21 cellular contexts compared by ENCODE assay signal in the genomic region with DNA sequence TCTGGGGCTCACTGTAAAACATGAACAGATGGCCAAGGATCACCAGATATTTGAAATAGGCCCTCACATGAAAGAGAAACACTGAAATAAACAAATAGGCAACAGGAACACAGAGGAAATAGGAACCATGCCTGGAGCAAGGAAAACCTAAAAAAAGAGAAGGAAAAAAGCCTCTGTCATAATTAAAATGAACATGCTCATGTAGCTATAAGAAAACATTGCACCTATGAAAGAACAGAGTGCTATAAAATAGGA.
A peak's percentile ranks its signal among the peaks of the same experiment; 100 is the strongest.
DNase-seq lines count a peak whose midpoint lies in the region; ATAC-seq and TF ChIP-seq lines count a peak whose summit lies in the region.
"Had no signal": no experiment of that assay in that cellular context is flagged by ENCODE, and none has a peak within 500 bp of the region (broad histone marks: within the 10 kb centered on the region; RNA-seq: fewer than 3 reads in every experiment).

No MANE protein-coding gene starts in this region.

- H3K36me3 Mint-ChIP-seq in activated naive CD4-positive, alpha-beta T cell treated with anti-CD3 and anti-CD28 coated beads, Interleukin-2, amount 10 ng/mL, durations not matched to agents 7 days and 5 days: no peaks in the 10 kb centered on the region
- H3K36me3 Mint-ChIP-seq in activated naive CD4-positive, alpha-beta T cell treated with anti-CD3 and anti-CD28 coated beads for 36 hours (ENCODE audit: low read depth): no peaks in the 10 kb centered on the region
- H3K36me3 Mint-ChIP-seq in stimulated activated naive B cell treated with anti-CD40 and anti-IgM and Interleukin-4, amounts not matched to agents 10 μg/mL and 1 μg/mL and 100 μg/mL, for 72 hours: peaks cover 0 to 3% of the 10 kb centered on the region in 2 donors
- H3K36me3 Mint-ChIP-seq: CD4-positive, CD25-positive, alpha-beta regulatory T cell had no signal

- H3K27ac Mint-ChIP-seq in activated naive CD4-positive, alpha-beta T cell treated with anti-CD3 and anti-CD28 coated beads, Interleukin-2, amount 10 ng/mL, durations not matched to agents 7 days and 5 days: peak overlapping the region; percentile 52
- no peak overlapping the region for H3K27ac Mint-ChIP-seq in activated naive CD4-positive, alpha-beta T cell treated with anti-CD3 and anti-CD28 coated beads for 36 hours
- no peak overlapping the region for H3K27ac Mint-ChIP-seq in stimulated activated naive B cell treated with anti-CD40 and anti-IgM and Interleukin-4, amounts not matched to agents 10 μg/mL and 1 μg/mL and 100 μg/mL, for 72 hours
- H3K27ac Mint-ChIP-seq: CD4-positive, CD25-positive, alpha-beta regulatory T cell had no signal

- in situ Hi-C loops in G401 (cut with HindIII; ENCODE audit: low sequenced_read_pairs): no loop called here

- TF ChIP-seq POLR2A in esophagus squamous epithelium (IDR thresholded peaks at IDR 0.05): no peak

- H3K4me1 Mint-ChIP-seq in activated naive CD4-positive, alpha-beta T cell treated with anti-CD3 and anti-CD28 coated beads, Interleukin-2, amount 10 ng/mL, durations not matched to agents 7 days and 5 days: no peaks in the 10 kb centered on the region
- H3K4me1 Mint-ChIP-seq in activated naive CD4-positive, alpha-beta T cell treated with anti-CD3 and anti-CD28 coated beads for 36 hours (ENCODE audit: low read depth): no peaks in the 10 kb centered on the region
- no peaks in the 10 kb centered on the region for H3K4me1 Mint-ChIP-seq in stimulated activated naive B cell treated with anti-CD40 and anti-IgM and Interleukin-4, amounts not matched to agents 10 μg/mL and 1 μg/mL and 100 μg/mL, for 72 hours

- peaks cover 64% of the 10 kb centered on the region for H3K27me3 Mint-ChIP-seq in activated naive CD4-positive, alpha-beta T cell treated with anti-CD3 and anti-CD28 coated beads, Interleukin-2, amount 10 ng/mL, durations not matched to agents 7 days and 5 days
- H3K27me3 Mint-ChIP-seq in activated naive CD4-positive, alpha-beta T cell treated with anti-CD3 and anti-CD28 coated beads for 36 hours (ENCODE audit: low read depth): peaks cover 12% of the 10 kb centered on the region
- H3K27me3 Mint-ChIP-seq in stimulated activated naive B cell treated with anti-CD40 and anti-IgM and Interleukin-4, amounts not matched to agents 10 μg/mL and 1 μg/mL and 100 μg/mL, for 72 hours: peaks cover 27 to 34% of the 10 kb centered on the region in 2 donors

- H3K36me3 ChIP-seq in WERI-Rb-1: no peaks in the 10 kb centered on the region
- no peaks in the 10 kb centered on the region for H3K36me3 ChIP-seq in esophagus squamous epithelium
- H3K36me3 ChIP-seq: Peyer's patch had no signal

- intact Hi-C loops in activated naive CD4-positive, alpha-beta T cell treated with anti-CD3 and anti-CD28 coated beads for 36 hours (cut with micrococcal nuclease): no loop called here
- intact Hi-C loops in esophagus squamous epithelium (cut with DNase I): no loop called here

- no peak overlapping the region for H3K4me3 ChIP-seq in WERI-Rb-1 (ENCODE audit: low read depth, low read length)
- H3K4me3 ChIP-seq in esophagus squamous epithelium: no peak overlapping the region
- H3K4me3 ChIP-seq: Peyer's patch, SK-N-MC had no signal

- TF ChIP-seq CTCF in WERI-Rb-1 (IDR thresholded peaks at IDR 0.05; ENCODE audit: low read depth, low read length) (no peak), esophagus squamous epithelium (IDR thresholded peaks at IDR 0.05) (no peak)

- CTCF ChIA-PET in activated naive CD4-positive, alpha-beta T cell treated with anti-CD3 and anti-CD28 coated beads, Interleukin-2, amount 10 ng/mL, durations not matched to agents 7 days and 5 days (lab: Charles Lee): no interaction called here
- CTCF ChIA-PET in activated naive CD4-positive, alpha-beta T cell treated with anti-CD3 and anti-CD28 coated beads for 36 hours (lab: Charles Lee): no interaction called here

- no peak for ATAC-seq in stimulated activated naive B cell treated with anti-CD40 and anti-IgM and Interleukin-4, amounts not matched to agents 10 μg/mL and 1 μg/mL and 100 μg/mL, for 72 hours (replicated peaks)

- H3K27me3 ChIP-seq in WERI-Rb-1 (ENCODE audit: insufficient read depth, low read depth, severe bottlenecking) (no peaks in the 10 kb centered on the region), esophagus squamous epithelium (peaks cover 0 to 83% (median 0%) of the 10 kb centered on the region in 4 donors)
- H3K27me3 ChIP-seq: Peyer's patch had no signal

- H3K27ac ChIP-seq in WERI-Rb-1 (peak overlapping the region; percentile 75), esophagus squamous epithelium (no peak overlapping the region)
- H3K27ac ChIP-seq: Peyer's patch, SK-N-MC had no signal

- H3K4me3 Mint-ChIP-seq in activated naive CD4-positive, alpha-beta T cell treated with anti-CD3 and anti-CD28 coated beads, Interleukin-2, amount 10 ng/mL, durations not matched to agents 7 days and 5 days: no peak overlapping the region
- H3K4me3 Mint-ChIP-seq in activated naive CD4-positive, alpha-beta T cell treated with anti-CD3 and anti-CD28 coated beads for 36 hours: no peak overlapping the region
- no peak overlapping the region for H3K4me3 Mint-ChIP-seq in stimulated activated naive B cell treated with anti-CD40 and anti-IgM and Interleukin-4, amounts not matched to agents 10 μg/mL and 1 μg/mL and 100 μg/mL, for 72 hours
- H3K4me3 Mint-ChIP-seq: CD4-positive, CD25-positive, alpha-beta regulatory T cell had no signal

- peaks cover 5% of the 10 kb centered on the region for H3K9me3 ChIP-seq in WERI-Rb-1 (ENCODE audit: severe bottlenecking)
- H3K9me3 ChIP-seq in esophagus squamous epithelium: no peaks in the 10 kb centered on the region
- H3K9me3 ChIP-seq: Peyer's patch had no signal

- H3K4me1 ChIP-seq in esophagus squamous epithelium: no peaks in the 10 kb centered on the region
- H3K4me1 ChIP-seq: Peyer's patch had no signal

- H3K9me3 Mint-ChIP-seq in activated naive CD4-positive, alpha-beta T cell treated with anti-CD3 and anti-CD28 coated beads, Interleukin-2, amount 10 ng/mL, durations not matched to agents 7 days and 5 days: no peaks in the 10 kb centered on the region
- H3K9me3 Mint-ChIP-seq in activated naive CD4-positive, alpha-beta T cell treated with anti-CD3 and anti-CD28 coated beads for 36 hours: no peaks in the 10 kb centered on the region
- no peaks in the 10 kb centered on the region for H3K9me3 Mint-ChIP-seq in stimulated activated naive B cell treated with anti-CD40 and anti-IgM and Interleukin-4, amounts not matched to agents 10 μg/mL and 1 μg/mL and 100 μg/mL, for 72 hours

- no peak for DNase-seq in activated naive CD4-positive, alpha-beta T cell treated with anti-CD3 and anti-CD28 coated beads, Interleukin-2, amount 10 ng/mL, durations not matched to agents 7 days and 5 days
- DNase-seq in activated naive CD4-positive, alpha-beta T cell treated with anti-CD3 and anti-CD28 coated beads for 36 hours: no peak
- DNase-seq in G401 (ENCODE audit: low spot score): peak; percentile 73
- no peak for DNase-seq in WERI-Rb-1
- no peak for DNase-seq in C1 segment of cervical spinal cord (lab: John Stamatoyannopoulos, UW)
- DNase-seq in stimulated activated naive B cell treated with anti-CD40 and anti-IgM and Interleukin-4, amounts not matched to agents 10 μg/mL and 1 μg/mL and 100 μg/mL, for 72 hours: no peak
- no peak for DNase-seq in esophagus squamous epithelium (lab: John Stamatoyannopoulos, UW)
- DNase-seq: 8988T; CD4-positive, CD25-positive, alpha-beta regulatory T cell; DMS79; EL; GF-D8; Kasumi-1; NCI-H1092 treated with DMSO at 0.1 percent for 48 hours; NCI-H1436 treated with DMSO at 0.1 percent for 48 hours; NCI-H187 treated with DMSO at 0.1 percent for 48 hours; NCI-H2107; NCI-H526 treated with DMSO at 0.1 percent for 48 hours; Peyer's patch; SHP77 treated with DMSO at 0.1 percent for 48 hours had no signal
